9 cellular contexts compared by ENCODE assay signal in the genomic region with DNA sequence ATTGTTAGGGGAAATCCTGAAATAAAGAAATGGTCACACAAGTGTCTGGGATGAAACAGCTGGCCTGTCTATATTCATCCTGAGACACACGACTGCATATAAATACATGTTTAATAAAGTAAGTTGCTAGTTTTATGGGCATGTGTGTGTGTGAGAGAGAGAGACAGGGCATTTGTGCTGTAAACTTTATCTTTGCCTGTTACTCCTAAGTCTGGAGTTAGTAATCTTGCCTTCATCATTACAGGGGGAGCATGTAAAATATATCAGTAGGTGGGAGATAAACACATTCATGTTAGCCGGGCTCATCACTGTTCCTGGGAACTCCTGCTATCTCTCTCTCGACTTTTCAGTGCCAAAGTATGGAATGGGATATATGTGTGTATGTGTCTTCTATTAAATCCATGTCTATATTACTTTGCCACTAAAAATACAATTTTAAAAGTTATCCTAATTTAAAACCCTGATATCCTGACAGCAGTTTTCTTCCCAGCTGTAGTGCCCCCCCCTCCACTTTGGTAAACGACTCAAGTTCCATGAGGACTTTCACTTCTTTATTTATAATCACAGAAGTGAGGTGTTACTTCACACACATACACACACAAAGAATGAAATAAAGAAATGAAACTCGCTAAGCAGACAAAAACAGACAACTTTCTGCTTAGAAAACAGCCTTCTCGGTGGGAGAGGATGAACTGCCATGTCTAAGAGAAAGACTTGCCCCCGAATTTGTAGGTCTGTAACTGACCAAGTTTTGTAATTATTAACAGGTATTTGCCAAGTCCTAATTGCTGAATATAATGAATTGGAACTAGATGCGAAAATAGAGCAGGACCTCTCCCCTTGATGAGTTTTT. TPM values are rescaled to one million over a fixed set of nuclear protein-coding genes. Genes with fewer than 3 reads are reported as not detected.
DNase-seq lines count a peak whose midpoint lies in the region; ATAC-seq lines count a peak whose summit lies in the region.
"Had no signal": no experiment of that assay in that cellular context is flagged by ENCODE, and none has a peak within 500 bp of the region (broad histone marks: within the 10 kb centered on the region; RNA-seq: fewer than 3 reads in every experiment).

No MANE protein-coding gene starts in this region.

- H3K4ac ChIP-seq in neuronal stem cell (ENCODE audit: low read length) = no peak overlapping the region

- H3K9me3 ChIP-seq in neuronal stem cell (replicated peaks in 1 of 2; ENCODE audit: control insufficient read depth in 2 of 2, insufficient read depth in 1 of 2, low read depth in 1 of 2, low read length in 2 of 2) = no peaks in the 10 kb centered on the region

- H2BK15ac ChIP-seq in neuronal stem cell (ENCODE audit: low read length) = no peak overlapping the region

- H2AFZ ChIP-seq in neuronal stem cell (ENCODE audit: low read length) = no peak overlapping the region

- H3K27me3 ChIP-seq in neuronal stem cell (ENCODE audit: control insufficient read depth in 3 of 3, insufficient read depth in 3 of 3, low read depth in 1 of 3, low read length in 3 of 3) = no peaks in the 10 kb centered on the region

- no CpG with 5 or more reads among the region's 8 CpGs for WGBS in neuronal stem cell (ENCODE audit: extremely low coverage in 2 of 2, insufficient read length in 2 of 2, insufficient replicate concordance in 1 of 2), 2 donors

- peak overlapping the region; percentile 77 to 79 for H3K4me3 ChIP-seq in neuronal stem cell (ENCODE audit: low read length in 2 of 2)

- peak overlapping the region; percentile 52 for H3K4me2 ChIP-seq in neuronal stem cell (ENCODE audit: insufficient read depth, low read length, poor library complexity, severe bottlenecking)

- H2BK12ac ChIP-seq in neuronal stem cell (ENCODE audit: low read length) = no peak overlapping the region

- no peak overlapping the region for H3K9ac ChIP-seq in neuronal stem cell (ENCODE audit: low read depth, low read length, poor library complexity)

- H2BK5ac ChIP-seq in neuronal stem cell (ENCODE audit: low read length) = no peak overlapping the region

- no peak overlapping the region for H4K91ac ChIP-seq in neuronal stem cell (ENCODE audit: low read depth, low read length, poor library complexity)

- peaks cover 0 to 16% of the 10 kb centered on the region in 2 donors for H3K36me3 ChIP-seq in neuronal stem cell (replicated peaks in 1 of 2; ENCODE audit: control insufficient read depth in 2 of 2, insufficient read depth in 2 of 2, low read length in 2 of 2)

- H3K23ac ChIP-seq in neuronal stem cell (ENCODE audit: low read depth, low read length, poor library complexity) = no peak overlapping the region

- H3K4me1 ChIP-seq in neuronal stem cell (ENCODE audit: control insufficient read depth in 2 of 2, insufficient read depth in 1 of 2, low read depth in 1 of 2, low read length in 2 of 2) = peaks cover 8 to 38% of the 10 kb centered on the region in 2 donors

- H2BK120ac ChIP-seq in neuronal stem cell (ENCODE audit: low read depth, low read length) = no peak overlapping the region

- ATAC-seq in HG03108 (IDR thresholded peaks at IDR 0.05; ENCODE audit: unreplicated experiment) = peak; percentile 59

- H4K8ac ChIP-seq in neuronal stem cell (ENCODE audit: low read depth, low read length) = no peak overlapping the region

- H2AK5ac ChIP-seq in neuronal stem cell (ENCODE audit: low read depth, low read length) = no peak overlapping the region

- peak; percentile 35 for DNase-seq in DMS 273 (lab: John Stamatoyannopoulos, UW; ENCODE audit: unreplicated experiment)
- no peak for DNase-seq in DMS 273 treated with DMSO at 0.1 percent for 48 hours (lab: John Stamatoyannopoulos, UW)
- DNase-seq in astrocyte of the hippocampus (ENCODE audit: low read depth, low spot score) = peak; percentile 42
- DNase-seq in neuronal stem cell (ENCODE audit: low spot score) = no peak
- no peak for DNase-seq in effector CD8-positive, alpha-beta T cell (lab: John Stamatoyannopoulos, UW)
- no peak for DNase-seq in AG08396 (ENCODE audit: low spot score)
- no peak for DNase-seq in amniotic stem cell (lab: John Stamatoyannopoulos, UW)

- no peak overlapping the region for H3K27ac ChIP-seq in neuronal stem cell (replicated peaks; ENCODE audit: low read length)
- H3K27ac ChIP-seq: 22Rv1 had no signal

- H3K14ac ChIP-seq in neuronal stem cell (ENCODE audit: low read length) = no peak overlapping the region

- no peaks in the 10 kb centered on the region for H3K79me1 ChIP-seq in neuronal stem cell (ENCODE audit: low read depth, low read length)

- no peak overlapping the region for H3K18ac ChIP-seq in neuronal stem cell (ENCODE audit: low read length)

RNA-seq across cellular contexts. Expression of a gene that starts 0.9 kb away (rescaled TPM):
- polyA plus RNA-seq in neuronal stem cell (2013, experiment 1 of 2) = 18.6 TPM
- polyA plus RNA-seq in neuronal stem cell (2013, experiment 2 of 2) = 19.1 TPM

Comparison
In these comparisons a context has a peak if more than half of its experiments do, and no peak if none do; other contexts are left out.
1. DNase-seq: peak in DMS 273 (single experiment) and astrocyte of the hippocampus (single experiment); none in DMS 273 treated with DMSO at 0.1 percent for 48 hours (single experiment), neuronal stem cell (single experiment), effector CD8-positive, alpha-beta T cell (single experiment), AG08396 (single experiment) and amniotic stem cell (single experiment).